In genomic region chr1:46520063-46520911, GRCh38 we compare ENCODE assay signal across 10 cellular contexts. TPM values are rescaled to one million over a fixed set of nuclear protein-coding genes. Genes with fewer than 3 reads are reported as not detected.
A peak's percentile ranks its signal among the peaks of the same experiment; 100 is the strongest.
DNase-seq lines count a peak whose midpoint lies in the region; ATAC-seq and TF ChIP-seq lines count a peak whose summit lies in the region.
"Had no signal": no experiment of that assay in that cellular context is flagged by ENCODE, and none has a peak within 500 bp of the region (broad histone marks: within the 10 kb centered on the region; RNA-seq: fewer than 3 reads in every experiment).

No MANE protein-coding gene starts in this region.

- DNase-seq in CD8-positive, alpha-beta memory T cell: no peak
- DNase-seq in IMR-90: peak; percentile 75
- peak; percentile 12 for DNase-seq in astrocyte of the cerebellum (ENCODE audit: low read depth)
- peak; percentile 51 for DNase-seq in lung (ENCODE audit: low spot score)
- DNase-seq in activated naive CD8-positive, alpha-beta T cell treated with anti-CD3 and anti-CD28 coated beads for 36 hours: no peak
- DNase-seq in OCI-M2 (lab: John Stamatoyannopoulos, UW; ENCODE audit: unreplicated experiment): no peak
- DNase-seq in transverse colon: no peak
- DNase-seq: stimulated activated CD4-positive, alpha-beta T cell treated with anti-CD3 and anti-CD28 coated beads, Interleukin-1b, Interleukin-23, amount 100 ng/mL, for 48 hours had no signal

- H3K4me2 ChIP-seq in IMR-90 (ENCODE audit: low read depth, low read length): peak overlapping the region; percentile 53

- no peak overlapping the region for H4K5ac ChIP-seq in IMR-90 (ENCODE audit: low read depth, low read length)

- TF ChIP-seq POLR2A in IMR-90 (IDR thresholded peaks at IDR 0.05; ENCODE audit: low read depth, low read length): no peak
- no peak for TF ChIP-seq POLR2A in transverse colon (IDR thresholded peaks at IDR 0.05)

- peak overlapping the region; percentile 69 for H3K27ac ChIP-seq in CD8-positive, alpha-beta memory T cell (ENCODE audit: low read depth, low read length)
- H3K27ac ChIP-seq in IMR-90 (ENCODE audit: insufficient read depth, low read length) (no peak overlapping the region; the same call in 1 of the 2 replicates), lung (ENCODE audit: low read depth in 1 of 2, low read length in 1 of 2) (peak overlapping the region in 1 of 2 donors; percentile 41), transverse colon (no peak overlapping the region)
- H3K27ac ChIP-seq: ascending aorta had no signal

- no peaks in the 10 kb centered on the region for H3K79me1 ChIP-seq in IMR-90 (ENCODE audit: low read depth in 1 of 2, low read length in 2 of 2)

- H2BK5ac ChIP-seq in IMR-90 (ENCODE audit: low read depth, low read length, poor library complexity, severe bottlenecking): no peak overlapping the region

- H3K9me1 ChIP-seq in IMR-90 (ENCODE audit: insufficient read depth, low read length): peaks cover 3% of the 10 kb centered on the region

- no TSS peak for BruUV-seq in IMR-90 (replicated peaks; lab: Mats Ljungman, UMichigan)

- 0 out of 2 replicates have a peak, but pooled peaks cover 3% of the 10 kb centered on the region for H4K20me1 ChIP-seq in IMR-90 (ENCODE audit: insufficient read depth, low read length)

- peaks cover 6 to 9% (median 9%) of the 10 kb centered on the region in 3 donors for H3K4me1 Mint-ChIP-seq in CD8-positive, alpha-beta memory T cell
- H3K4me1 Mint-ChIP-seq in activated naive CD8-positive, alpha-beta T cell treated with anti-CD3 and anti-CD28 coated beads for 36 hours: peaks cover 9% of the 10 kb centered on the region

- H3K4me3 ChIP-seq in CD8-positive, alpha-beta memory T cell (ENCODE audit: low read length): no peak overlapping the region
- no peak overlapping the region for H3K4me3 ChIP-seq in IMR-90 (ENCODE audit: insufficient read depth, low read depth, low read length)
- no peak overlapping the region for H3K4me3 ChIP-seq in astrocyte of the cerebellum (ENCODE audit: low read depth, low read length)
- H3K4me3 ChIP-seq in lung: no peak overlapping the region
- H3K4me3 ChIP-seq in transverse colon: no peak overlapping the region
- H3K4me3 ChIP-seq: ascending aorta had no signal

- no peak overlapping the region for H3K9ac ChIP-seq in IMR-90 (ENCODE audit: low read depth, low read length)

- peak overlapping the region; percentile 53; the same call in 1 of the 2 replicates for H3K23ac ChIP-seq in IMR-90 (ENCODE audit: low read depth, low read length)

- no peak for TF ChIP-seq EP300 in transverse colon (IDR thresholded peaks at IDR 0.05; ENCODE audit: low read depth)

- peak overlapping the region; percentile 79 for H2AFZ ChIP-seq in IMR-90 (replicated peaks; ENCODE audit: low read length, poor library complexity)

- dilution Hi-C loops in IMR-90 (cut with HindIII; ENCODE audit: low sequenced_read_pairs, unreplicated experiment): no loop called here

- H3K27me3 ChIP-seq in CD8-positive, alpha-beta memory T cell (ENCODE audit: insufficient read depth, low read length, poor library complexity, severe bottlenecking): no peaks in the 10 kb centered on the region
- peaks cover 34% of the 10 kb centered on the region for H3K27me3 ChIP-seq in IMR-90 (ENCODE audit: control insufficient read depth, insufficient read depth, low read length)
- H3K27me3 ChIP-seq in lung (ENCODE audit: control insufficient read depth, insufficient read depth): no peaks in the 10 kb centered on the region
- H3K27me3 ChIP-seq in transverse colon: peaks cover 7% of the 10 kb centered on the region
- H3K27me3 ChIP-seq: ascending aorta had no signal

- no peak for TF ChIP-seq RAD21 in IMR-90 (IDR thresholded peaks at IDR 0.05; ENCODE audit: low read length)

- in situ Hi-C loops in IMR-90 (cut with MboI; ENCODE audit: low sequenced_read_pairs): no loop called here
- in situ Hi-C loops in astrocyte of the cerebellum (cut with HindIII; ENCODE audit: low sequenced_read_pairs): no loop called here
- in situ Hi-C loops in transverse colon (cut with MboI; ENCODE audit: low pct_ligation_motif_present in 1 of 4, low pct_unique_long_range_greater_than_20kb in 1 of 4, low sequenced_read_pairs in 3 of 4): loop anchor here in 2 of 4 donors (10.0 kb wide), 2 partner anchors 45 to 75 kb away; no protein-coding TSS in a partner anchor

- intact Hi-C loops in IMR-90 (cut with micrococcal nuclease) (no loop called here), transverse colon (cut with DNase I; ENCODE audit: low total_unique reads) (no loop called here)

- no peak overlapping the region for H3K27ac Mint-ChIP-seq in CD8-positive, alpha-beta memory T cell
- no peak overlapping the region for H3K27ac Mint-ChIP-seq in activated naive CD8-positive, alpha-beta T cell treated with anti-CD3 and anti-CD28 coated beads for 36 hours

- peak overlapping the region; percentile 53; the same call in 1 of the 2 replicates for H4K91ac ChIP-seq in IMR-90 (ENCODE audit: insufficient read depth, low read depth, low read length)

- H2BK15ac ChIP-seq in IMR-90 (ENCODE audit: low read depth, low read length): no peak overlapping the region

- 0 out of 2 replicates have a peak overlapping the region, but pooled peaks have one; percentile 38 for H2AK5ac ChIP-seq in IMR-90 (ENCODE audit: low read depth, low read length)

- peak overlapping the region; percentile 66; the same call in 1 of the 2 replicates for H2BK20ac ChIP-seq in IMR-90 (ENCODE audit: low read depth, low read length)

- ATAC-seq in IMR-90 (ENCODE audit: low read depth) (peak; percentile 95), lung (ENCODE audit: insufficient read depth, low FRiP score) (no peak), GM21619 (IDR thresholded peaks at IDR 0.05; ENCODE audit: unreplicated experiment) (no peak)

- H3K9me3 Mint-ChIP-seq in CD8-positive, alpha-beta memory T cell: no peaks in the 10 kb centered on the region
- H3K9me3 Mint-ChIP-seq in activated naive CD8-positive, alpha-beta T cell treated with anti-CD3 and anti-CD28 coated beads for 36 hours: no peaks in the 10 kb centered on the region

- no peak overlapping the region for H3K4me3 Mint-ChIP-seq in CD8-positive, alpha-beta memory T cell
- H3K4me3 Mint-ChIP-seq in activated naive CD8-positive, alpha-beta T cell treated with anti-CD3 and anti-CD28 coated beads for 36 hours: no peak overlapping the region

- H3K56ac ChIP-seq in IMR-90 (ENCODE audit: extremely low read depth, insufficient read depth, low read length): no peak overlapping the region

- H3K18ac ChIP-seq in IMR-90 (ENCODE audit: low read depth, low read length): no peak overlapping the region

- no peak overlapping the region for H2BK120ac ChIP-seq in IMR-90 (ENCODE audit: low read depth, low read length)

- H3K4me1 ChIP-seq in CD8-positive, alpha-beta memory T cell (ENCODE audit: insufficient read depth, low read length): no peaks in the 10 kb centered on the region
- H3K4me1 ChIP-seq in IMR-90 (ENCODE audit: control insufficient read depth, insufficient read depth, low read length) (peaks cover 16% of the 10 kb centered on the region), lung (ENCODE audit: control insufficient read depth in 2 of 2, insufficient read depth in 2 of 2, low read length in 2 of 2) (peaks cover 0 to 6% of the 10 kb centered on the region in 2 donors), transverse colon (peaks cover 0 to 30% (median 11%) of the 10 kb centered on the region in 4 donors)

- H2AK9ac ChIP-seq in IMR-90 (replicated peaks; ENCODE audit: low read depth, low read length, poor library complexity): peak overlapping the region; percentile 38

- POLR2A ChIA-PET in CD8-positive, alpha-beta memory T cell (lab: Charles Lee): no interaction called here
- POLR2A ChIA-PET in IMR-90 (lab: Charles Lee; ENCODE audit: unreplicated experiment): no interaction called here

- TF ChIP-seq CTCF in IMR-90 (conservative IDR thresholded peaks at IDR 0.05; ENCODE audit: low read depth, low read length) (no peak), astrocyte of the cerebellum (IDR thresholded peaks at IDR 0.05; ENCODE audit: low read depth, low read length, missing control alignments) (no peak), lung (IDR thresholded peaks at IDR 0.05; ENCODE audit: control extremely low read depth, extremely low read depth) (no peak), transverse colon (IDR thresholded peaks at IDR 0.05) (no peak)

- H3K4ac ChIP-seq in IMR-90 (ENCODE audit: low read depth, low read length): no peak overlapping the region; the same call in 1 of the 2 replicates

- CTCF ChIA-PET in CD8-positive, alpha-beta memory T cell (lab: Charles Lee): no interaction called here
- CTCF ChIA-PET in IMR-90 (lab: Yijun Ruan, JAX): interaction anchor here (0.6 to 1.5 kb wide), 3 partner anchors 9 to 118 kb away, joined by 3 to 8 read pairs (median 4); no protein-coding TSS in a partner anchor

- 0 out of 2 replicates have a peak overlapping the region, but pooled peaks have one; percentile 46 for H3K14ac ChIP-seq in IMR-90 (replicated peaks; ENCODE audit: low read depth, low read length)

- H3K36me3 Mint-ChIP-seq in CD8-positive, alpha-beta memory T cell: no peaks in the 10 kb centered on the region
- no peaks in the 10 kb centered on the region for H3K36me3 Mint-ChIP-seq in activated naive CD8-positive, alpha-beta T cell treated with anti-CD3 and anti-CD28 coated beads for 36 hours

- H3K27me3 Mint-ChIP-seq in CD8-positive, alpha-beta memory T cell: peaks cover 13 to 35% of the 10 kb centered on the region in 2 donors
- peaks cover 32% of the 10 kb centered on the region for H3K27me3 Mint-ChIP-seq in activated naive CD8-positive, alpha-beta T cell treated with anti-CD3 and anti-CD28 coated beads for 36 hours

- no peaks in the 10 kb centered on the region for H3K9me3 ChIP-seq in CD8-positive, alpha-beta memory T cell (ENCODE audit: low read length)
- H3K9me3 ChIP-seq in IMR-90 (ENCODE audit: control insufficient read depth, insufficient read depth, low read length) (no peaks in the 10 kb centered on the region), lung (ENCODE audit: control insufficient read depth in 2 of 2, insufficient read depth in 1 of 2, low read length in 1 of 2) (no peaks in the 10 kb centered on the region), transverse colon (no peaks in the 10 kb centered on the region)
- H3K9me3 ChIP-seq: ascending aorta had no signal

- 3% methylated on average over 6 of the region's 15 CpGs; no CpG with 5 or more reads in 1 of the 2 experiments for WGBS in IMR-90 (ENCODE audit: extremely low coverage in 2 of 2, insufficient read length in 1 of 2), 2 experiments
- 54 to 78% methylated on average over 12 to 15 of the region's 15 CpGs for WGBS in lung, 2 donors
- WGBS in transverse colon (ENCODE audit: low coverage in 1 of 2), 2 donors: 71% methylated on average over 15 of the region's 15 CpGs; no CpG with 5 or more reads in 1 of the 2 donors

- H4K8ac ChIP-seq in IMR-90 (ENCODE audit: low read depth in 2 of 2, low read length in 2 of 2): peak overlapping the region in 1 of 2 experiments; percentile 45; a peak in 1 of 4 replicates

- no peaks in the 10 kb centered on the region for H3K36me3 ChIP-seq in CD8-positive, alpha-beta memory T cell (ENCODE audit: insufficient read depth, low read length)
- no peaks in the 10 kb centered on the region for H3K36me3 ChIP-seq in IMR-90 (ENCODE audit: control insufficient read depth, insufficient read depth, low read length)
- no peaks in the 10 kb centered on the region for H3K36me3 ChIP-seq in lung (ENCODE audit: control insufficient read depth in 2 of 2, insufficient read depth in 2 of 2, low read length in 2 of 2)
- no peaks in the 10 kb centered on the region for H3K36me3 ChIP-seq in transverse colon
- H3K36me3 ChIP-seq: ascending aorta had no signal

RNA-seq across cellular contexts. Expression of gene DMBX1, which starts 30.7 kb away (rescaled TPM):
- total RNA-seq in CD8-positive, alpha-beta memory T cell: not detected
- not detected for polyA plus RNA-seq in CD8-positive, alpha-beta memory T cell
- total RNA-seq in IMR-90 (2012; rRNA removed) (not detected in 2 replicates), lung (under 1 TPM in 1 of 2 donors, not detected in 1; 0.09 TPM), transverse colon (not detected)
- polyA plus RNA-seq in IMR-90 (2012; rRNA removed) (not detected in 2 replicates), lung (under 1 TPM in 1 of 2 donors, not detected in 1; 0.01 TPM)
- polyA plus RNA-seq in IMR-90 (2012; cell fraction: cytosol; rRNA removed): not detected in 2 replicates
- not detected in 2 replicates for polyA plus RNA-seq in IMR-90 (2012; cell fraction: nucleus; rRNA removed; ENCODE audit: low replicate concordance)
- not detected for total RNA-seq in activated naive CD8-positive, alpha-beta T cell treated with anti-CD3 and anti-CD28 coated beads for 36 hours
- total RNA-seq: ascending aorta had no signal

RNA-seq across cellular contexts. Expression of gene KNCN, which starts 31.2 kb away (rescaled TPM):
- total RNA-seq in CD8-positive, alpha-beta memory T cell: not detected
- polyA plus RNA-seq in CD8-positive, alpha-beta memory T cell: not detected
- total RNA-seq in IMR-90 (2012; rRNA removed) (not detected in 2 replicates), lung (under 1 TPM in 1 of 2 donors, not detected in 1; 0.09 TPM), transverse colon (not detected)
- polyA plus RNA-seq in IMR-90 (2012; rRNA removed) (not detected in 2 replicates), lung (under 1 TPM in 1 of 2 donors, not detected in 1; 0.01 TPM)
- not detected in 2 replicates for polyA plus RNA-seq in IMR-90 (2012; cell fraction: cytosol; rRNA removed)
- polyA plus RNA-seq in IMR-90 (2012; cell fraction: nucleus; rRNA removed; ENCODE audit: low replicate concordance): not detected in 2 replicates
- total RNA-seq in activated naive CD8-positive, alpha-beta T cell treated with anti-CD3 and anti-CD28 coated beads for 36 hours: not detected
- total RNA-seq: ascending aorta had no signal

Comparison
In these comparisons a context has a peak if more than half of its experiments do, and no peak if none do; other contexts are left out.
1. DNase-seq: peak in IMR-90 (single experiment), astrocyte of the cerebellum (single experiment) and lung (single experiment); none in CD8-positive, alpha-beta memory T cell (0 of 5), activated naive CD8-positive, alpha-beta T cell treated with anti-CD3 and anti-CD28 coated beads for 36 hours (single experiment), OCI-M2 (single experiment) and transverse colon (single experiment).